Comparison of ENCODE assay signal across 8 cellular contexts in the genomic region with DNA sequence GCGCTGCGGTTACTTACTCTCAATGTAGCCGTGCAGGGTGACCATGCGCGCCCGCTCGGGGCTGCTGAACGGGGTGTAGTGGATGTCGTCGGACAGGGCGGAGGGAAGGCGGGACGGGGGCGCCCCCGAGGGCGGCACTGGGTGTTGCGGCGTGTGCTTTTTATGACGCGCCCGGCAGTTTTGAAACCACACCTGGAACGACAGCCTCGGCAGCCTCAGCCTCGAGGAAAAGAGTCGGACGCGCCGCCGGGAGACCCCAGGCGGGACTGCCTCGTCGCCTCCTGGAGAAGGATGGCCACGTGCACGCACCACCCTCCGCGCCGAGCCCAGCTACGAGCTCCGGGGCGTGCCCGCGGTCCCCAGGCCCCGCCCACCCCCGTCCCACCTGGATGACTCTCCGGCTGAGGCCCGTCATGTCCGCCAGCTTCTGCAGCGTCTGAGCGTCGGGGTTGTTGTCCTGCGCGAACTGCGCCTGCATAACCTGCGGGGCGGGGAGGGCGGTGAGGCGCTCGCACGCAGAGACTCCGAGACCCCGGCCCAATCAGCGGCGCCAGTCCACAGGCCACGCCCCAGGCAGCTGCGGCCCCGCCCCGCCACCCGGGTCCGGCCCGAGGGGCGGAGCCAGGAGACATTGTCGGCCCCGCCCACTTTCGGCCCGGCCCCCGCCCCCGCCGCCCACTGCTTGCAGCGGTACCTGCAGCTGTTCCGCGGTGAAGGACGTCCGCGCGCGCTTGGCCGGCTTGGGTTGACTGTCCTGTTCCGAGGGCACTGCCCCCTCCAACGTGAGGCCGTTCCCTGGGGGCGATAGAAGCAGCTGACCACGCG. TPM values are rescaled to one million over a fixed set of nuclear protein-coding genes. Genes with fewer than 3 reads are reported as not detected.
DNase-seq lines count a peak whose midpoint lies in the region; ATAC-seq and TF ChIP-seq lines count a peak whose summit lies in the region.

No MANE protein-coding gene starts in this region.

- H3K36me3 Mint-ChIP-seq in dendritic cell treated with granulocyte-macrophage colony-stimulating factor and Interleukin-4, amounts not matched to agents 40 ng/mL and 50 ng/mL, for 4 days (ENCODE audit: low read depth) = no peaks in the 10 kb centered on the region
- peaks cover 0 to 3% of the 10 kb centered on the region in 2 donors for H3K36me3 Mint-ChIP-seq in stimulated activated naive B cell treated with anti-CD40 and anti-IgM and Interleukin-4, amounts not matched to agents 10 μg/mL and 1 μg/mL and 100 μg/mL, for 72 hours

- H3K27me3 ChIP-seq in WERI-Rb-1 (ENCODE audit: insufficient read depth, low read depth, severe bottlenecking) (peaks cover 78% of the 10 kb centered on the region), mononuclear cell (ENCODE audit: insufficient read depth, low read length) (peaks cover 68% of the 10 kb centered on the region)

- ATAC-seq in GM21515 (IDR thresholded peaks at IDR 0.05; ENCODE audit: unreplicated experiment) = peak; percentile 49
- peak; percentile 78 to 80 for ATAC-seq in stimulated activated naive B cell treated with anti-CD40 and anti-IgM and Interleukin-4, amounts not matched to agents 10 μg/mL and 1 μg/mL and 100 μg/mL, for 72 hours (replicated peaks)

- peaks cover 67% of the 10 kb centered on the region for H3K27me3 Mint-ChIP-seq in dendritic cell treated with granulocyte-macrophage colony-stimulating factor and Interleukin-4, amounts not matched to agents 40 ng/mL and 50 ng/mL, for 4 days
- peaks cover 63 to 86% of the 10 kb centered on the region in 2 donors for H3K27me3 Mint-ChIP-seq in stimulated activated naive B cell treated with anti-CD40 and anti-IgM and Interleukin-4, amounts not matched to agents 10 μg/mL and 1 μg/mL and 100 μg/mL, for 72 hours

- H3K4me3 Mint-ChIP-seq in dendritic cell treated with granulocyte-macrophage colony-stimulating factor and Interleukin-4, amounts not matched to agents 40 ng/mL and 50 ng/mL, for 4 days = peak overlapping the region; percentile 51
- peak overlapping the region; percentile 60 to 75 for H3K4me3 Mint-ChIP-seq in stimulated activated naive B cell treated with anti-CD40 and anti-IgM and Interleukin-4, amounts not matched to agents 10 μg/mL and 1 μg/mL and 100 μg/mL, for 72 hours

- H3K9me3 ChIP-seq in WERI-Rb-1 (ENCODE audit: severe bottlenecking) (peaks cover 3% of the 10 kb centered on the region), mononuclear cell (ENCODE audit: low read depth, low read length) (no peaks in the 10 kb centered on the region)

- H3K4me3 ChIP-seq in WERI-Rb-1 (ENCODE audit: low read depth, low read length) (peak overlapping the region; percentile 44), mononuclear cell (ENCODE audit: low read length) (peak overlapping the region; percentile 6)

- peaks cover 16% of the 10 kb centered on the region for H3K4me1 Mint-ChIP-seq in dendritic cell treated with granulocyte-macrophage colony-stimulating factor and Interleukin-4, amounts not matched to agents 40 ng/mL and 50 ng/mL, for 4 days (ENCODE audit: low read depth)
- H3K4me1 Mint-ChIP-seq in stimulated activated naive B cell treated with anti-CD40 and anti-IgM and Interleukin-4, amounts not matched to agents 10 μg/mL and 1 μg/mL and 100 μg/mL, for 72 hours = peaks cover 10 to 27% of the 10 kb centered on the region in 2 donors

- no peak overlapping the region for H3K27ac Mint-ChIP-seq in dendritic cell treated with granulocyte-macrophage colony-stimulating factor and Interleukin-4, amounts not matched to agents 40 ng/mL and 50 ng/mL, for 4 days
- H3K27ac Mint-ChIP-seq in stimulated activated naive B cell treated with anti-CD40 and anti-IgM and Interleukin-4, amounts not matched to agents 10 μg/mL and 1 μg/mL and 100 μg/mL, for 72 hours = no peak overlapping the region

- peaks cover 16% of the 10 kb centered on the region for H3K4me1 ChIP-seq in mononuclear cell (ENCODE audit: insufficient read depth, low read length)

- no peaks in the 10 kb centered on the region for H3K36me3 ChIP-seq in WERI-Rb-1

- TF ChIP-seq CTCF in WERI-Rb-1 (IDR thresholded peaks at IDR 0.05; ENCODE audit: low read depth, low read length) = 0 out of 2 replicates have a peak, but pooled peaks have one; percentile 6

- H3K27ac ChIP-seq in WERI-Rb-1 = no peak overlapping the region

- DNase-seq in AG20443 (ENCODE audit: low spot score) (peak; percentile 56), NCI-H1436 (lab: John Stamatoyannopoulos, UW) (peak; percentile 87), WERI-Rb-1 (peak; percentile 89)
- DNase-seq in stimulated activated naive B cell treated with anti-CD40 and anti-IgM and Interleukin-4, amounts not matched to agents 10 μg/mL and 1 μg/mL and 100 μg/mL, for 72 hours = peak; percentile 45
- no peak for DNase-seq in NK-92 treated with Interleukin-12 subunit alpha and Interleukin-12 subunit beta, amount 100 ng/mL, for 24 hours (lab: John Stamatoyannopoulos, UW)

- intact Hi-C loops in dendritic cell treated with granulocyte-macrophage colony-stimulating factor and Interleukin-4, amounts not matched to agents 40 ng/mL and 50 ng/mL, for 4 days (cut with micrococcal nuclease) = no loop called here

- no peaks in the 10 kb centered on the region for H3K9me3 Mint-ChIP-seq in dendritic cell treated with granulocyte-macrophage colony-stimulating factor and Interleukin-4, amounts not matched to agents 40 ng/mL and 50 ng/mL, for 4 days
- H3K9me3 Mint-ChIP-seq in stimulated activated naive B cell treated with anti-CD40 and anti-IgM and Interleukin-4, amounts not matched to agents 10 μg/mL and 1 μg/mL and 100 μg/mL, for 72 hours = no peaks in the 10 kb centered on the region

RNA-seq across cellular contexts. Expression of gene LHX6, which starts 15.0 kb away (rescaled TPM):
- under 0.01 TPM for total RNA-seq in mononuclear cell

RNA-seq across cellular contexts. Expression of gene RBM18, which starts 50.8 kb away (rescaled TPM):
- total RNA-seq in mononuclear cell = 23.2 TPM

RNA-seq across cellular contexts. Expression of gene MRRF, which starts 50.9 kb away (rescaled TPM):
- total RNA-seq in mononuclear cell = 29.5 TPM

RNA-seq across cellular contexts. Expression of gene MORN5, which starts 54.1 kb away (rescaled TPM):
- total RNA-seq in mononuclear cell = not detected

RNA-seq across cellular contexts. Expression of gene NDUFA8, which starts 54.2 kb away (rescaled TPM):
- total RNA-seq in mononuclear cell = 1.2 TPM
